ENCODE assay signal across 9 cellular contexts in genomic region chr13:101919541-101920306, GRCh38.
A peak's percentile ranks its signal among the peaks of the same experiment; 100 is the strongest.
DNase-seq lines count a peak whose midpoint lies in the region; ATAC-seq and TF ChIP-seq lines count a peak whose summit lies in the region.
"Had no signal": no experiment of that assay in that cellular context is flagged by ENCODE, and none has a peak within 500 bp of the region (broad histone marks: within the 10 kb centered on the region; RNA-seq: fewer than 3 reads in every experiment).

No MANE protein-coding gene starts in this region.

- H3K4me3 Mint-ChIP-seq in CD4-positive, alpha-beta T cell = no peak overlapping the region

- intact Hi-C loops in ascending aorta (cut with DNase I) = no loop called here
- intact Hi-C loops in CD4-positive, alpha-beta T cell (cut with DNase I, micrococcal nuclease) = no loop called here

- no peak overlapping the region for H3K27ac ChIP-seq in ascending aorta
- H3K27ac ChIP-seq in CD4-positive, alpha-beta T cell (ENCODE audit: low read depth, low read length) = no peak overlapping the region

- no peaks in the 10 kb centered on the region for H3K9me3 ChIP-seq in ascending aorta
- no peaks in the 10 kb centered on the region for H3K9me3 ChIP-seq in CD4-positive, alpha-beta T cell (ENCODE audit: control insufficient read depth, low read length)

- POLR2A ChIA-PET in CD4-positive, alpha-beta T cell (lab: Charles Lee) = no interaction called here

- no peaks in the 10 kb centered on the region for H3K9me3 Mint-ChIP-seq in CD4-positive, alpha-beta T cell

- H3K4me1 ChIP-seq in ascending aorta = peaks cover 0 to 9% of the 10 kb centered on the region in 2 donors

- H3K27me3 ChIP-seq in ascending aorta = peaks cover 7% of the 10 kb centered on the region
- peaks cover 68% of the 10 kb centered on the region for H3K27me3 ChIP-seq in CD4-positive, alpha-beta T cell (ENCODE audit: control insufficient read depth, insufficient read depth, low read length)

- H3K27me3 Mint-ChIP-seq in CD4-positive, alpha-beta T cell = peaks cover 64% of the 10 kb centered on the region

- DNase-seq in COR-L47 (lab: John Stamatoyannopoulos, UW) (peak; percentile 40), NCI-H1105 (lab: John Stamatoyannopoulos, UW) (peak; percentile 16), cerebellum (ENCODE audit: low spot score) (peak; percentile 43), left kidney (ENCODE audit: low read depth, low spot score) (peak; percentile 90), HT-29 (ENCODE audit: low spot score) (no peak), ascending aorta (ENCODE audit: low spot score in 2 of 2) (no peak), DMS53 (lab: John Stamatoyannopoulos, UW) (no peak)
- no peak for DNase-seq in CD4-positive, alpha-beta T cell
- DNase-seq: cortex of kidney had no signal

- no peaks in the 10 kb centered on the region for H3K36me3 ChIP-seq in ascending aorta

- peak overlapping the region in 1 of 2 donors; percentile 3 for H3K4me3 ChIP-seq in ascending aorta

- no peaks in the 10 kb centered on the region for H3K36me3 Mint-ChIP-seq in CD4-positive, alpha-beta T cell (ENCODE audit: low read depth)

- H3K4me1 Mint-ChIP-seq in CD4-positive, alpha-beta T cell (ENCODE audit: low read depth) = no peaks in the 10 kb centered on the region

- no peak for ATAC-seq in CD4-positive, alpha-beta T cell (ENCODE audit: poor library complexity)

- no peak overlapping the region for H3K27ac Mint-ChIP-seq in CD4-positive, alpha-beta T cell

- TF ChIP-seq CTCF in ascending aorta (IDR thresholded peaks at IDR 0.05) = no peak
- TF ChIP-seq CTCF in CD4-positive, alpha-beta T cell (IDR thresholded peaks at IDR 0.05) = no peak

- CTCF ChIA-PET in CD4-positive, alpha-beta T cell (lab: Charles Lee) = no interaction called here

Comparison
In these comparisons a context has a peak if more than half of its experiments do, and no peak if none do; other contexts are left out.
1. DNase-seq: peak in COR-L47 (single experiment), NCI-H1105 (single experiment), cerebellum (single experiment) and left kidney (single experiment); none in HT-29 (single experiment), ascending aorta (0 of 2), CD4-positive, alpha-beta T cell (0 of 10) and DMS53 (single experiment).